Comparison of ENCODE assay signal across 7 cellular contexts in the genomic region with DNA sequence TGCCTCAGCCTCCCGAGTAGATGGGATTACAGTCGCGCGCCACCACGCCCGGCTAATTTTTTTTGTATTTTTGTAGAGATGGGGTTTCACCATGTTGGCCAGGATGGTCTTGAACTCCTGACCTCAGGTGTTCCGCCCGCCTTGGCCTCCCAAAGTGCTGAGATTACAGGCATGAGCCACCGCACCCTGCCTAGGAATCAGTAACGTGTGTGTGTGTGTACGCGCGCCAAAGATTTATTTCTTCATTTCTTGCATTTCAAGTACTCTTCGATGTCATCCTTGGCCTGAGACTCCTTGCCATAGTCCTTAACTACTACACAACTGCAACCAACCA. TPM values are rescaled to one million over a fixed set of nuclear protein-coding genes. Genes with fewer than 3 reads are reported as not detected.
DNase-seq lines count a peak whose midpoint lies in the region; ATAC-seq and TF ChIP-seq lines count a peak whose summit lies in the region.
"Not testable (repeated sequence)": the region's sequence is repeated elsewhere in the genome, so short reads cannot be mapped to it uniquely, and the experiment has no call there.
"Had no signal": no experiment of that assay in that cellular context is flagged by ENCODE, and none has a peak within 500 bp of the region (broad histone marks: within the 10 kb centered on the region; RNA-seq: fewer than 3 reads in every experiment).

No MANE protein-coding gene starts in this region.

- peak overlapping the region; percentile 76 for H3K27ac ChIP-seq in KOPT-K1 (ENCODE audit: low read depth, low read length, poor library complexity, severe bottlenecking)
- not testable (repeated sequence) for H3K27ac ChIP-seq in endodermal cell (ENCODE audit: low read depth, low read length)

- not testable (repeated sequence) for TF ChIP-seq POLR2A in lower leg skin (IDR thresholded peaks at IDR 0.05)

- WGBS in endodermal cell (ENCODE audit: insufficient coverage in 1 of 2, insufficient read length in 1 of 2), 2 experiments = 82 to 87% methylated on average over 5 to 14 of the region's 14 CpGs
- WGBS in lower leg skin, 2 donors = 43 to 49% methylated on average over 14 of the region's 14 CpGs

- not testable (repeated sequence) for H3K27me3 Mint-ChIP-seq in activated T-cell treated with anti-CD3 and anti-CD28 coated beads, Interleukin-2, amount 50 U/mL, for 4 hours (ENCODE audit: low read depth); endodermal cell (ENCODE audit: insufficient read depth)

- peak overlapping the region; percentile 97 for H3K27ac Mint-ChIP-seq in endodermal cell

- not testable (repeated sequence) for H3K9me3 Mint-ChIP-seq in activated T-cell treated with anti-CD3 and anti-CD28 coated beads, Interleukin-2, amount 50 U/mL, for 4 hours; endodermal cell

- H3K27me3 ChIP-seq in endodermal cell (ENCODE audit: control insufficient read depth, insufficient read depth, low read length, poor library complexity, severe bottlenecking) = not testable (repeated sequence)

- H3K36me3 Mint-ChIP-seq in activated T-cell treated with anti-CD3 and anti-CD28 coated beads, Interleukin-2, amount 50 U/mL, for 4 hours (ENCODE audit: insufficient read depth); endodermal cell (ENCODE audit: low read depth): not testable (repeated sequence)

- peaks cover 36% of the 10 kb centered on the region for H3K4me1 Mint-ChIP-seq in activated T-cell treated with anti-CD3 and anti-CD28 coated beads, Interleukin-2, amount 50 U/mL, for 4 hours (ENCODE audit: low read depth)
- peaks cover 25% of the 10 kb centered on the region for H3K4me1 Mint-ChIP-seq in endodermal cell

- ATAC-seq in activated T-cell treated with anti-CD3 and anti-CD28 coated beads, Interleukin-2, amount 50 U/mL, for 4 hours = not testable (repeated sequence)

- TF ChIP-seq CTCF in AG09309 (IDR thresholded peaks at IDR 0.05; ENCODE audit: control insufficient read depth, insufficient read depth, low read depth, low read length, missing control alignments); endodermal cell (conservative IDR thresholded peaks at IDR 0.05); lower leg skin (IDR thresholded peaks at IDR 0.05): not testable (repeated sequence)

- intact Hi-C loops in lower leg skin (cut with DNase I; ENCODE audit: low total_unique reads) = not testable (repeated sequence)

- peak overlapping the region; percentile 92 for H3K9ac ChIP-seq in endodermal cell (ENCODE audit: extremely low read depth, low read length, poor library complexity, severe bottlenecking)

- H3K4me1 ChIP-seq in endodermal cell (ENCODE audit: control insufficient read depth, insufficient read depth, low read length) = not testable (repeated sequence)

- peaks cover 18% of the 10 kb centered on the region for H3K36me3 ChIP-seq in KOPT-K1 (ENCODE audit: insufficient read depth, low read length)
- H3K36me3 ChIP-seq in endodermal cell (ENCODE audit: control insufficient read depth, insufficient read depth, low read length) = not testable (repeated sequence)

- peak overlapping the region; percentile 93 for H3K4me3 Mint-ChIP-seq in activated T-cell treated with anti-CD3 and anti-CD28 coated beads, Interleukin-2, amount 50 U/mL, for 4 hours
- H3K4me3 Mint-ChIP-seq in endodermal cell = peak overlapping the region; percentile 85

- not testable (repeated sequence) for DNase-seq in AG09309 (ENCODE audit: low read depth); activated T-cell treated with anti-CD3 and anti-CD28 coated beads, Interleukin-2, amount 50 U/mL, for 4 hours; endodermal cell; lower leg skin (ENCODE audit: low spot score in 2 of 2); skeletal muscle cell (ENCODE audit: low read depth)

- H3K4me3 ChIP-seq in AG09309 (ENCODE audit: control insufficient read depth, low read depth, low read length) = peak overlapping the region; percentile 99
- peak overlapping the region; percentile 100 for H3K4me3 ChIP-seq in endodermal cell (ENCODE audit: low read length)
- peak overlapping the region; percentile 85 for H3K4me3 ChIP-seq in lower leg skin (ENCODE audit: low read depth, poor library complexity, severe bottlenecking)
- peak overlapping the region; percentile 99 for H3K4me3 ChIP-seq in skeletal muscle cell (ENCODE audit: low read depth, low read length)

- not testable (repeated sequence) for H3K9me3 ChIP-seq in KOPT-K1 (ENCODE audit: insufficient read depth, low read length, poor library complexity, severe bottlenecking); endodermal cell (ENCODE audit: control insufficient read depth, low read length)

RNA-seq across cellular contexts. Expression of a gene that starts 0.6 kb away (rescaled TPM):
- total RNA-seq in activated T-cell treated with anti-CD3 and anti-CD28 coated beads, Interleukin-2, amount 50 U/mL, for 4 hours = 100 to 1,000 TPM; 163 to 189 (median 188) TPM
- total RNA-seq in endodermal cell (100 to 1,000 TPM; 108 to 123 TPM), lower leg skin (10 to 100 TPM; 20.5 to 78.4 (median 26.0) TPM)
- polyA plus RNA-seq in endodermal cell (2013, experiment 1 of 2) = 81.5 TPM
- polyA plus RNA-seq in endodermal cell (2013, experiment 2 of 2) = 68.1 TPM

RNA-seq across cellular contexts. Expression of a gene that starts 5.9 kb away (rescaled TPM):
- total RNA-seq in activated T-cell treated with anti-CD3 and anti-CD28 coated beads, Interleukin-2, amount 50 U/mL, for 4 hours = 10 to 100 TPM; 89.7 to 99.4 (median 94.7) TPM
- total RNA-seq in endodermal cell (10 to 100 TPM; 45.3 to 51.8 TPM), lower leg skin (10 to 100 TPM in 3 of 4 donors, 1 to 10 TPM in 1; 8.5 to 16.4 (median 11.8) TPM)
- polyA plus RNA-seq in endodermal cell (2013, experiment 1 of 2) = 61.5 TPM
- polyA plus RNA-seq in endodermal cell (2013, experiment 2 of 2) = 53.9 TPM

RNA-seq across cellular contexts. Expression of a gene that starts 26.7 kb away (rescaled TPM):
- total RNA-seq in activated T-cell treated with anti-CD3 and anti-CD28 coated beads, Interleukin-2, amount 50 U/mL, for 4 hours = 10 to 100 TPM; 19.6 to 21.6 (median 20.6) TPM
- total RNA-seq in endodermal cell (10 to 100 TPM; 17.7 to 20.2 TPM), lower leg skin (10 to 100 TPM; 22.9 to 47.0 (median 40.9) TPM)
- 25.3 TPM for polyA plus RNA-seq in endodermal cell (2013, experiment 1 of 2)
- polyA plus RNA-seq in endodermal cell (2013, experiment 2 of 2) = 21.3 TPM

RNA-seq across cellular contexts. Expression of a gene that starts 35.1 kb away (rescaled TPM):
- under 1 TPM in 1 of 3 donors, not detected in 2; 0.13 TPM for total RNA-seq in activated T-cell treated with anti-CD3 and anti-CD28 coated beads, Interleukin-2, amount 50 U/mL, for 4 hours
- total RNA-seq in endodermal cell (not detected), lower leg skin (1 to 10 TPM in 2 of 4 donors, under 1 TPM in 1, not detected in 1; 0.46 to 1.7 (median 1.2) TPM)
- polyA plus RNA-seq in endodermal cell (2013, experiment 1 of 2) = not detected
- polyA plus RNA-seq in endodermal cell (2013, experiment 2 of 2) = not detected
- total RNA-seq: RPMI7951 had no signal

RNA-seq across cellular contexts. Expression of a gene that starts 35.2 kb away (rescaled TPM):
- 1 to 10 TPM in 2 of 3 donors, under 1 TPM in 1; 0.76 to 1.5 (median 1.3) TPM for total RNA-seq in activated T-cell treated with anti-CD3 and anti-CD28 coated beads, Interleukin-2, amount 50 U/mL, for 4 hours
- total RNA-seq in endodermal cell (under 1 TPM; 0.60 to 0.73 TPM), lower leg skin (10 to 100 TPM; 25.0 to 28.1 (median 25.5) TPM)
- polyA plus RNA-seq in endodermal cell (2013, experiment 1 of 2) = 0.28 TPM
- polyA plus RNA-seq in endodermal cell (2013, experiment 2 of 2) = not detected
